Comparison of ENCODE assay signal across 1 cellular context in the genomic region with DNA sequence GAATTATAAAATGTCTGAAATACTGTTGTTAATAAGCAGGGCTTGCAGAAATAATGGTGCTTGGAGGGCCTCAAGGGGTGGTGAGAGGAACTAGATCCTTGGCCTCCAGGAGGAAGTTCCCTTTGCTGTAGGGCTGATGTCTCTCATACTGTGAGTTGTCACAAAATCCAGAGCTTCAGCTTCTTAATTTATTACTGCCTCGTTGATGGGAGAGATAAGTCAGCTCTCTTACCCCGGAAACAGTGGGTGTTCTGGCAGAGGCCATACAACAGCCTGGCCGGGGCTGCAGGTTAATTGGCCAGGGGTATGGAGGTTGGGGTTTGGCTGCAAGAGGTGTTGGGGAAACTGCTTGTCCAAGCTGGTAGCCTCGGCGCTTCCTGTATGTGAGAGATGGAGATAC.
TF ChIP-seq lines count a peak whose summit lies in the region.

No MANE protein-coding gene starts in this region.

TF ChIP-seq in HepG2, 621 proteins besides CTCF, POLR2A, EP300 and RAD21:
- TF ChIP-seq ZFP36L1 (CRISPR knock-in tag; IDR thresholded peaks at IDR 0.05), result no peak
- no peak for TF ChIP-seq FOXP1 (IDR thresholded peaks at IDR 0.05)
- TF ChIP-seq FOXP1 (CRISPR knock-in tag; IDR thresholded peaks at IDR 0.05), result no peak
- no peak for TF ChIP-seq MBD4 (IDR thresholded peaks at IDR 0.05; ENCODE audit: borderline replicate concordance, low read length)
- no peak for TF ChIP-seq ATF1 (CRISPR knock-in tag; IDR thresholded peaks at IDR 0.05)
- TF ChIP-seq ARHGAP35 (CRISPR knock-in tag; IDR thresholded peaks at IDR 0.05; ENCODE audit: borderline replicate concordance), result no peak
- no peak for TF ChIP-seq ZFP91 (CRISPR knock-in tag; IDR thresholded peaks at IDR 0.05; ENCODE audit: borderline replicate concordance)
- TF ChIP-seq, protein P1, sequence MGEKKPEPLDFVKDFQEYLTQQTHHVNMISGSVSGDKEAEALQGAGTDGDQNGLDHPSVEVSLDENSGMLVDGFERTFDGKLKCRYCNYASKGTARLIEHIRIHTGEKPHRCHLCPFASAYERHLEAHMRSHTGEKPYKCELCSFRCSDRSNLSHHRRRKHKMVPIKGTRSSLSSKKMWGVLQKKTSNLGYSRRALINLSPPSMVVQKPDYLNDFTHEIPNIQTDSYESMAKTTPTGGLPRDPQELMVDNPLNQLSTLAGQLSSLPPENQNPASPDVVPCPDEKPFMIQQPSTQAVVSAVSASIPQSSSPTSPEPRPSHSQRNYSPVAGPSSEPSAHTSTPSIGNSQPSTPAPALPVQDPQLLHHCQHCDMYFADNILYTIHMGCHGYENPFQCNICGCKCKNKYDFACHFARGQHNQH (CRISPR knock-in tag; IDR thresholded peaks at IDR 0.05), result no peak
- no peak for TF ChIP-seq REPIN1 (CRISPR knock-in tag; IDR thresholded peaks at IDR 0.05; ENCODE audit: borderline replicate concordance, low read depth)
- TF ChIP-seq DNMT3B (CRISPR knock-in tag; conservative IDR thresholded peaks at IDR 0.05), result no peak
- no peak for TF ChIP-seq ATF6 (CRISPR knock-in tag; conservative IDR thresholded peaks at IDR 0.05)
- no peak for TF ChIP-seq HOXA5 (CRISPR knock-in tag; IDR thresholded peaks at IDR 0.05)
- no peak for TF ChIP-seq TGIF2 (CRISPR knock-in tag; IDR thresholded peaks at IDR 0.05)
